Comparison of ENCODE assay signal across 8 cellular contexts in the genomic region with DNA sequence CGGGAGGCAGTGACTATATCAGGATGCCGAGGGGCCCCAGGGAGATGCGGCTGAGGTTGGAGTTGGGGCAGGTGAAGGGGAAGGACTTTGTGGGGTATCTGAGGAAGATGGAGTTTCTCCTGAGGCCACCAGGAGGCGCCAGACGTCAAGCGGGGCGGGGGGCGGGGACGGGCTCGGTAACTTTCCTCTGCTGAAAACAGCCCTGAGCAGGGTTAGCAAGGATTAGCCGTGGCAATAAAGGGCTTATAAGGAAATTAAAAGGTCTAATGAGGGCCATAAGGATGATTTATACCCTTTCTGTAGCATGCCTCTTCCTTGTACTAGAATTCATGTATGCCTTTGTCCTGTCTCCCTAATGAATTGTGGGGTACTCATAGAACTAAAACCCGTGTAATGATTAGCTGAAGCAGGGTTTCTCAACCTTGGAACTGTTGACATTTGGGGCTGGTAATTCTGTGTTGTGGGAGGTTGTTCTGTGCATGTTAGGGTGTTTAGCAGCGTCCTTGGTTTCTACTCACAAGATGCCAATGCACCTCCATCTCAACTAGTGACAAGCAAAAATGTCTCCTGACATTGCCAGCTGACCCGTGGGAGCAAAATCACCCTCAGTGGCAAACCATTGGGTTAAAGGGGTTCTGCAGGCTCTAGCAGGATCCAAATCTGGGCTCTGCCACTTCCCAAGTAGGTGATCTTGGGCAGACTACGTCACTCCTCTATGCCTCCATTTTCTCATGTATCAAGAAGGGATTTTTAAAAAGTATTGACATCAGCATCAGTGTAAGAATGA.
DNase-seq lines count a peak whose midpoint lies in the region; ATAC-seq and TF ChIP-seq lines count a peak whose summit lies in the region.

No MANE protein-coding gene starts in this region.

- no peak for ATAC-seq in HG03045 (IDR thresholded peaks at IDR 0.05; ENCODE audit: unreplicated experiment)

- CTCF ChIA-PET in HEK293T (lab: Yijun Ruan, JAX) = interaction anchor here (0.6 kb wide), 1 partner anchor 218 kb away, joined by 3 read pairs; no protein-coding TSS in a partner anchor

- no peaks in the 10 kb centered on the region for H3K9me3 ChIP-seq in left ventricle myocardium inferior (replicated peaks)

- H3K4me1 ChIP-seq in left ventricle myocardium inferior = peaks cover 6% of the 10 kb centered on the region

- no peaks in the 10 kb centered on the region for H3K36me3 ChIP-seq in left ventricle myocardium inferior

- TF ChIP-seq CTCF in left ventricle myocardium inferior (IDR thresholded peaks at IDR 0.05; ENCODE audit: borderline replicate concordance) = peak; percentile 72

- H3K27me3 ChIP-seq in left ventricle myocardium inferior (ENCODE audit: low read depth) = peaks cover 21% of the 10 kb centered on the region

- POLR2A ChIA-PET in HEK293T (lab: Yijun Ruan, JAX) = no interaction called here

- peak; percentile 59 for DNase-seq in COLO829 (ENCODE audit: low spot score)
- peak; percentile 75 for DNase-seq in HEK293T (ENCODE audit: extremely low spot score)
- DNase-seq in RPMI8226 = peak; percentile 37
- peak; percentile 41 for DNase-seq in activated naive CD4-positive, alpha-beta T cell treated with Interleukin-2 at 50 U/mL for 16 hours
- no peak for DNase-seq in left ventricle myocardium inferior
- DNase-seq in stimulated activated CD4-positive, alpha-beta T cell treated with anti-CD3 and anti-CD28 coated beads, Interleukin-12 subunit alpha, Interleukin-12 subunit beta, amount 100 ng/mL, for 24 hours (ENCODE audit: low read depth in 2 of 2) = peak; percentile 2 to 15
- DNase-seq in superior temporal gyrus (ENCODE audit: extremely low spot score) = no peak

- intact Hi-C loops in left ventricle myocardium inferior (cut with micrococcal nuclease) = loop anchor here (5.0 kb wide), 1 partner anchor 250 kb away; no protein-coding TSS in a partner anchor

- H3K4me3 ChIP-seq in left ventricle myocardium inferior = no peak overlapping the region

- H3K27ac ChIP-seq in left ventricle myocardium inferior (replicated peaks) = no peak overlapping the region

TF ChIP-seq in HEK293T, 16 proteins besides CTCF, POLR2A, EP300 and RAD21:
- no peak for TF ChIP-seq SP1 (IDR thresholded peaks at IDR 0.05)

Comparison
In these comparisons a context has a peak if more than half of its experiments do, and no peak if none do; other contexts are left out.
1. DNase-seq: peak in COLO829 (single experiment), HEK293T (single experiment), RPMI8226 (single experiment), activated naive CD4-positive, alpha-beta T cell treated with Interleukin-2 at 50 U/mL for 16 hours (single experiment) and stimulated activated CD4-positive, alpha-beta T cell treated with anti-CD3 and anti-CD28 coated beads, Interleukin-12 subunit alpha, Interleukin-12 subunit beta, amount 100 ng/mL, for 24 hours (2 of 2); none in left ventricle myocardium inferior (single experiment) and superior temporal gyrus (single experiment).